13 cellular contexts compared by ENCODE assay signal in genomic region chr10:30742471-30742870, GRCh38.
DNase-seq lines count a peak whose midpoint lies in the region; ATAC-seq, FAIRE-seq and TF ChIP-seq lines count a peak whose summit lies in the region.
"Had no signal": no experiment of that assay in that cellular context is flagged by ENCODE, and none has a peak within 500 bp of the region (broad histone marks: within the 10 kb centered on the region; RNA-seq: fewer than 3 reads in every experiment).

No MANE protein-coding gene starts in this region.

- CTCF ChIA-PET in OCI-LY7 (lab: Charles Lee; ENCODE audit: unreplicated experiment) = no interaction called here

- ATAC-seq in GM18517 (IDR thresholded peaks at IDR 0.05; ENCODE audit: unreplicated experiment) = peak; percentile 90
- ATAC-seq in GM19463 (IDR thresholded peaks at IDR 0.05; ENCODE audit: unreplicated experiment) = peak; percentile 91
- peak; percentile 73 for ATAC-seq in HG03045 (IDR thresholded peaks at IDR 0.05; ENCODE audit: unreplicated experiment)
- ATAC-seq: naive thymus-derived CD4-positive, alpha-beta T cell had no signal

- H3K4me1 ChIP-seq in OCI-LY7 (ENCODE audit: insufficient read depth, low read length, poor library complexity, severe bottlenecking) = no peaks in the 10 kb centered on the region
- H3K4me1 ChIP-seq in kidney (ENCODE audit: control insufficient read depth in 1 of 2, insufficient read depth in 1 of 2, low read depth in 1 of 2, low read length in 2 of 2) = no peaks in the 10 kb centered on the region
- H3K4me1 ChIP-seq: tibial nerve had no signal

- H3K4me3 ChIP-seq in OCI-LY7 (ENCODE audit: low read depth, low read length, poor library complexity, severe bottlenecking) (no peak overlapping the region), kidney (ENCODE audit: low read length in 2 of 2) (no peak overlapping the region), brain microvascular endothelial cell (ENCODE audit: low read depth, low read length) (no peak overlapping the region)
- H3K4me3 ChIP-seq: tibial nerve had no signal

- in situ Hi-C loops in brain microvascular endothelial cell (cut with HindIII; ENCODE audit: low pct_ligation_motif_present, low sequenced_read_pairs) = no loop called here

- intact Hi-C loops in OCI-LY7 (cut with micrococcal nuclease; ENCODE audit: unreplicated experiment) (no loop called here), kidney (cut with DNase I) (no loop called here)

- H3K36me3 ChIP-seq in OCI-LY7 (ENCODE audit: insufficient read depth, low read length) (no peaks in the 10 kb centered on the region), kidney (ENCODE audit: control insufficient read depth in 1 of 2, insufficient read depth in 2 of 2, low read length in 2 of 2) (no peaks in the 10 kb centered on the region), brain microvascular endothelial cell (replicated peaks) (no peaks in the 10 kb centered on the region)
- H3K36me3 ChIP-seq: tibial nerve had no signal

- no peaks in the 10 kb centered on the region for H3K27me3 ChIP-seq in brain microvascular endothelial cell (replicated peaks)
- H3K27me3 ChIP-seq: tibial nerve had no signal

- BruUV-seq in OCI-LY7 (replicated peaks; lab: Mats Ljungman, UMichigan) = no TSS peak

- H3K27ac ChIP-seq in OCI-LY7 (ENCODE audit: low read depth, low read length, poor library complexity, severe bottlenecking) (no peak overlapping the region), kidney (ENCODE audit: low read depth in 2 of 2, low read length in 2 of 2) (no peak overlapping the region), brain microvascular endothelial cell (no peak overlapping the region)
- H3K27ac ChIP-seq: tibial nerve had no signal

- no peaks in the 10 kb centered on the region for H3K79me2 ChIP-seq in OCI-LY7 (ENCODE audit: insufficient read depth, low read depth, low read length)

- TF ChIP-seq CTCF in OCI-LY7 (conservative IDR thresholded peaks at IDR 0.05; ENCODE audit: low read length) (no peak), kidney (IDR thresholded peaks at IDR 0.05; ENCODE audit: borderline replicate concordance, extremely low read depth, insufficient read depth) (no peak), brain microvascular endothelial cell (IDR thresholded peaks at IDR 0.05; ENCODE audit: low read depth, low read length, missing control alignments) (no peak)

- H3K9me2 ChIP-seq in OCI-LY7 (ENCODE audit: insufficient read depth, low read length) = no peaks in the 10 kb centered on the region

- H3K9ac ChIP-seq in kidney (ENCODE audit: low read length in 2 of 2) = no peak overlapping the region

- no peaks in the 10 kb centered on the region for H4K20me1 ChIP-seq in OCI-LY7 (ENCODE audit: insufficient read depth, low read length)

- H3K9me3 ChIP-seq in OCI-LY7 (ENCODE audit: low read length) = no peaks in the 10 kb centered on the region
- no peaks in the 10 kb centered on the region for H3K9me3 ChIP-seq in kidney (ENCODE audit: control insufficient read depth in 1 of 2, low read length in 2 of 2)
- H3K9me3 ChIP-seq: tibial nerve had no signal

- H2AFZ ChIP-seq in OCI-LY7 (ENCODE audit: low read length) = no peak overlapping the region

- H3K4me2 ChIP-seq in OCI-LY7 (ENCODE audit: low read length) = no peak overlapping the region

- POLR2A ChIA-PET in OCI-LY7 (lab: Charles Lee) = no interaction called here

- DNase-seq in OCI-LY7 (ENCODE audit: low spot score) (peak; percentile 13), kidney (no peak), DMS79 treated with DMSO at 0.1 percent for 48 hours (lab: John Stamatoyannopoulos, UW) (no peak), COLO829 (ENCODE audit: low spot score) (no peak), brain microvascular endothelial cell (no peak)
- DNase-seq: activated naive CD8-positive, alpha-beta T cell treated with anti-CD3 and anti-CD28 coated beads, Interleukin-2, amount 10 ng/mL, durations not matched to agents 7 days and 5 days; endodermal cell; naive thymus-derived CD4-positive, alpha-beta T cell had no signal

- FAIRE-seq in kidney (lab: Jason Lieb, UNC) = no peak
- FAIRE-seq: H1 had no signal
